ENCODE assay signal across 13 cellular contexts in genomic region chr5:14818931-14819790, GRCh38. TPM values are rescaled to one million over a fixed set of nuclear protein-coding genes. Genes with fewer than 3 reads are reported as not detected.
DNase-seq lines count a peak whose midpoint lies in the region; ATAC-seq and TF ChIP-seq lines count a peak whose summit lies in the region.
"Had no signal": no experiment of that assay in that cellular context is flagged by ENCODE, and none has a peak within 500 bp of the region (broad histone marks: within the 10 kb centered on the region; RNA-seq: fewer than 3 reads in every experiment).

No MANE protein-coding gene starts in this region.

- H3K4me1 Mint-ChIP-seq in naive B cell = peaks cover 22 to 29% (median 28%) of the 10 kb centered on the region in 3 donors

- no peaks in the 10 kb centered on the region for H3K27me3 Mint-ChIP-seq in naive B cell
- H3K27me3 Mint-ChIP-seq: naive thymus-derived CD4-positive, alpha-beta T cell had no signal

- H3K9me3 Mint-ChIP-seq in naive B cell = no peaks in the 10 kb centered on the region
- H3K9me3 Mint-ChIP-seq: naive thymus-derived CD4-positive, alpha-beta T cell had no signal

- ATAC-seq in naive B cell (ENCODE audit: low read depth in 2 of 2) (no peak), GM21390 (IDR thresholded peaks at IDR 0.05; ENCODE audit: unreplicated experiment) (no peak)
- ATAC-seq: HepG2; naive thymus-derived CD4-positive, alpha-beta T cell had no signal

- peak; percentile 17 for DNase-seq in EL
- peak; percentile 40 for DNase-seq in H4 (ENCODE audit: low spot score)
- peak; percentile 66 for DNase-seq in WERI-Rb-1
- DNase-seq in naive B cell = no peak
- DNase-seq in cortex of kidney (lab: John Stamatoyannopoulos, UW) = no peak
- no peak for DNase-seq in AML-193 (lab: John Stamatoyannopoulos, UW)
- DNase-seq in anterior cingulate cortex (lab: John Stamatoyannopoulos, UW) = no peak
- DNase-seq: activated T-cell treated with anti-CD3 and anti-CD28 coated beads, Interleukin-2, amount 50 U/mL, for 1 hour; kidney; naive thymus-derived CD4-positive, alpha-beta T cell; NCI-H526 treated with DMSO at 0.1 percent for 48 hours had no signal

- no peak for TF ChIP-seq CTCF in WERI-Rb-1 (IDR thresholded peaks at IDR 0.05; ENCODE audit: low read depth, low read length)

- no peak overlapping the region for H3K4me3 ChIP-seq in WERI-Rb-1 (ENCODE audit: low read depth, low read length)

- peaks cover 0 to 6% of the 10 kb centered on the region in 2 donors for H3K36me3 Mint-ChIP-seq in naive B cell

- no peaks in the 10 kb centered on the region for H3K36me3 ChIP-seq in WERI-Rb-1

- no peak overlapping the region for H3K27ac ChIP-seq in WERI-Rb-1

- H3K27me3 ChIP-seq in WERI-Rb-1 (ENCODE audit: insufficient read depth, low read depth, severe bottlenecking) = no peaks in the 10 kb centered on the region

- H3K9me3 ChIP-seq in WERI-Rb-1 (ENCODE audit: severe bottlenecking) = no peaks in the 10 kb centered on the region

- H3K4me3 Mint-ChIP-seq in naive B cell = no peak overlapping the region
- H3K4me3 Mint-ChIP-seq: naive thymus-derived CD4-positive, alpha-beta T cell had no signal

- H3K27ac Mint-ChIP-seq in naive B cell = peak overlapping the region in 4 of 6 donors; percentile 44 to 62 (median 46)

RNA-seq across cellular contexts. Expression of gene ANKH, which starts 52.4 kb away (rescaled TPM):
- total RNA-seq in H4 (2014; rRNA removed; shearing (Covaris generic)) = 20.8 and 46.2 TPM in 2 replicates
- polyA plus RNA-seq in naive B cell (ENCODE audit: low read depth in 6 of 6) = 10 to 100 TPM in 4 of 6 donors, 1 to 10 TPM in 2; 7.4 to 14.7 (median 11.8) TPM

Comparison
In these comparisons a context has a peak if more than half of its experiments do, and no peak if none do; other contexts are left out.
1. DNase-seq: peak in EL (single experiment), H4 (single experiment) and WERI-Rb-1 (single experiment); none in naive B cell (single experiment), cortex of kidney (single experiment), AML-193 (0 of 2) and anterior cingulate cortex (0 of 58).